In the genomic region with DNA sequence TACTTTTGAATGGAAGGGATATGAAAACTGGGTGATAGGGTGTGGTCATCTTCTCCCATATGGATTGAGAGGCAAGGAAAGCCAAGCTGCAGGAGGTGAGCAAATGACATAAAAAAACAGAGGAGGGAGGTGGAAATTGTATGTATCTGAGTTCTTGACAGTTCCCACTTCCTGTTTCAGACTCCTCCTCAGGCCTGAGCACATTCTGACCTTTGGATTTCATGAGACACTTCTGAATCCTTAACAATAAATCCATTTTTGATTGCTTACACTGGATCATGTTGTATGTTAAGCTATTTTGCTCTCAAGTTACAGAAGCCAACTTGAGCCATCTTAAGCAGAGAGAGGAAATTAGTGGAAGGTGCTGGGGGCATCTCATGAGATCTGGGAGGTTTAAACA, we compare ENCODE assay signal across 20 cellular contexts. TPM values are rescaled to one million over a fixed set of nuclear protein-coding genes. Genes with fewer than 3 reads are reported as not detected.
A peak's percentile ranks its signal among the peaks of the same experiment; 100 is the strongest.
DNase-seq lines count a peak whose midpoint lies in the region; ATAC-seq and TF ChIP-seq lines count a peak whose summit lies in the region.
"Had no signal": no experiment of that assay in that cellular context is flagged by ENCODE, and none has a peak within 500 bp of the region (broad histone marks: within the 10 kb centered on the region; RNA-seq: fewer than 3 reads in every experiment).

No MANE protein-coding gene starts in this region.

- DNase-seq in activated T-cell treated with anti-CD3 and anti-CD28 coated beads, Interleukin-2, amount 50 U/mL, for 72 hours = no peak
- no peak for DNase-seq in activated T-cell treated with anti-CD3 and anti-CD28 coated beads for 4 hours
- no peak for DNase-seq in epithelial cell of prostate (ENCODE audit: low read depth, low spot score)
- DNase-seq in SKM-1 (lab: John Stamatoyannopoulos, UW; ENCODE audit: unreplicated experiment) = no peak
- DNase-seq in stimulated activated CD4-positive, alpha-beta T cell treated with anti-CD3 and anti-CD28 coated beads, Interleukin-1b, Interleukin-23, amount 100 ng/mL, for 48 hours = no peak
- no peak for DNase-seq in foreskin keratinocyte
- DNase-seq: activated naive CD4-positive, alpha-beta T cell treated with anti-CD3 and anti-CD28 coated beads, Interleukin-2, amount 50 U/mL, for 16 hours; effector CD4-positive, alpha-beta T cell; H9; left cardiac atrium; NCI-H1092 treated with DMSO at 0.1 percent for 48 hours had no signal

- no peaks in the 10 kb centered on the region for H3K79me2 ChIP-seq in OCI-LY3 (ENCODE audit: low read length)

- H3K27ac Mint-ChIP-seq in activated T-cell treated with anti-CD3 and anti-CD28 coated beads, Interleukin-2, amount 50 U/mL, for 72 hours = peak overlapping the region; percentile 79
- H3K27ac Mint-ChIP-seq: H9; stimulated activated effector memory CD8-positive, alpha-beta T cell treated with anti-CD3 and anti-CD28 coated beads, Interleukin-12 subunit alpha, Interleukin-12 subunit beta, amount 100 ng/mL, for 72 hours had no signal

- no peaks in the 10 kb centered on the region for H3K9me3 ChIP-seq in OCI-LY3 (ENCODE audit: insufficient read depth, low read length)
- no peaks in the 10 kb centered on the region for H3K9me3 ChIP-seq in thymus (ENCODE audit: control insufficient read depth)
- H3K9me3 ChIP-seq: SJSA1, vagina had no signal

- no peak overlapping the region for H3K4me3 Mint-ChIP-seq in activated T-cell treated with anti-CD3 and anti-CD28 coated beads, Interleukin-2, amount 50 U/mL, for 72 hours
- H3K4me3 Mint-ChIP-seq: H9; stimulated activated effector memory CD8-positive, alpha-beta T cell treated with anti-CD3 and anti-CD28 coated beads, Interleukin-12 subunit alpha, Interleukin-12 subunit beta, amount 100 ng/mL, for 72 hours had no signal

- TF ChIP-seq CTCF in OCI-LY3 (IDR thresholded peaks at IDR 0.05; ENCODE audit: low read depth, low read length) (no peak), foreskin keratinocyte (conservative IDR thresholded peaks at IDR 0.05) (no peak)

- no peak overlapping the region for H3K4me2 ChIP-seq in OCI-LY3 (ENCODE audit: low read length)

- H4K20me1 ChIP-seq in OCI-LY3 (ENCODE audit: insufficient read depth, low read length) = no peaks in the 10 kb centered on the region

- H3K36me3 Mint-ChIP-seq in activated T-cell treated with anti-CD3 and anti-CD28 coated beads, Interleukin-2, amount 50 U/mL, for 72 hours (ENCODE audit: insufficient read depth in 2 of 2) = no peaks in the 10 kb centered on the region
- H3K36me3 Mint-ChIP-seq: stimulated activated effector memory CD8-positive, alpha-beta T cell treated with anti-CD3 and anti-CD28 coated beads, Interleukin-12 subunit alpha, Interleukin-12 subunit beta, amount 100 ng/mL, for 72 hours had no signal

- no peaks in the 10 kb centered on the region for H3K36me3 ChIP-seq in OCI-LY3 (replicated peaks; ENCODE audit: low read depth, low read length)
- H3K36me3 ChIP-seq in thymus (ENCODE audit: control insufficient read depth, insufficient read depth) = no peaks in the 10 kb centered on the region
- H3K36me3 ChIP-seq: SJSA1, vagina had no signal

- H3K9ac ChIP-seq in OCI-LY3 (ENCODE audit: low read length) = no peak overlapping the region

- H3K4me1 Mint-ChIP-seq in activated T-cell treated with anti-CD3 and anti-CD28 coated beads, Interleukin-2, amount 50 U/mL, for 72 hours (ENCODE audit: low read depth) = peaks cover 11% of the 10 kb centered on the region
- H3K4me1 Mint-ChIP-seq: stimulated activated effector memory CD8-positive, alpha-beta T cell treated with anti-CD3 and anti-CD28 coated beads, Interleukin-12 subunit alpha, Interleukin-12 subunit beta, amount 100 ng/mL, for 72 hours had no signal

- no peak for ATAC-seq in activated T-cell treated with anti-CD3 and anti-CD28 coated beads, Interleukin-2, amount 50 U/mL, for 72 hours (replicated peaks in 1 of 2)
- ATAC-seq in foreskin keratinocyte = no peak
- ATAC-seq: left cardiac atrium; stimulated activated effector memory CD8-positive, alpha-beta T cell treated with anti-CD3 and anti-CD28 coated beads, Interleukin-12 subunit alpha, Interleukin-12 subunit beta, amount 100 ng/mL, for 72 hours had no signal

- H3K4me3 ChIP-seq in OCI-LY3 (ENCODE audit: low read length) = no peak overlapping the region
- no peak overlapping the region for H3K4me3 ChIP-seq in thymus (ENCODE audit: low read length)
- H3K4me3 ChIP-seq: SJSA1, vagina had no signal

- H3K9me3 Mint-ChIP-seq in activated T-cell treated with anti-CD3 and anti-CD28 coated beads, Interleukin-2, amount 50 U/mL, for 72 hours = no peaks in the 10 kb centered on the region
- H3K9me3 Mint-ChIP-seq: H9; stimulated activated effector memory CD8-positive, alpha-beta T cell treated with anti-CD3 and anti-CD28 coated beads, Interleukin-12 subunit alpha, Interleukin-12 subunit beta, amount 100 ng/mL, for 72 hours had no signal

- no peaks in the 10 kb centered on the region for H3K27me3 Mint-ChIP-seq in activated T-cell treated with anti-CD3 and anti-CD28 coated beads, Interleukin-2, amount 50 U/mL, for 72 hours (ENCODE audit: low read depth)

- H3K27ac ChIP-seq in OCI-LY3 (ENCODE audit: low read length) (no peak overlapping the region), epithelial cell of prostate (peak overlapping the region; percentile 33), thymus (ENCODE audit: low read depth) (peak overlapping the region; percentile 31), foreskin keratinocyte (no peak overlapping the region)
- H3K27ac ChIP-seq: SJSA1, vagina had no signal

- no peaks in the 10 kb centered on the region for H3K27me3 ChIP-seq in OCI-LY3 (ENCODE audit: low read depth, low read length)
- no peaks in the 10 kb centered on the region for H3K27me3 ChIP-seq in thymus (ENCODE audit: control insufficient read depth, insufficient read depth)
- no peaks in the 10 kb centered on the region for H3K27me3 ChIP-seq in foreskin keratinocyte
- H3K27me3 ChIP-seq: SJSA1, vagina had no signal

- H2AFZ ChIP-seq in OCI-LY3 (ENCODE audit: low read depth, low read length) = peak overlapping the region; percentile 74

- H3K4me1 ChIP-seq in OCI-LY3 (ENCODE audit: low read length) (peaks cover 8% of the 10 kb centered on the region), thymus (ENCODE audit: control insufficient read depth, insufficient read depth, low read length) (no peaks in the 10 kb centered on the region), foreskin keratinocyte (no peaks in the 10 kb centered on the region)
- H3K4me1 ChIP-seq: SJSA1, vagina had no signal

RNA-seq across cellular contexts. Expression of a gene that starts 11.6 kb away (rescaled TPM):
- total RNA-seq in activated T-cell treated with anti-CD3 and anti-CD28 coated beads, Interleukin-2, amount 50 U/mL, for 72 hours = 100 to 1,000 TPM; 417 to 428 TPM
- polyA plus RNA-seq in thymus (589 TPM), foreskin keratinocyte (176 and 181 TPM in 2 replicates)
- total RNA-seq in foreskin keratinocyte = 178 and 184 TPM in 2 replicates

RNA-seq across cellular contexts. Expression of a gene that starts 41.7 kb away (rescaled TPM):
- not detected for total RNA-seq in activated T-cell treated with anti-CD3 and anti-CD28 coated beads, Interleukin-2, amount 50 U/mL, for 72 hours
- polyA plus RNA-seq in thymus = 0.02 TPM
- not detected in 2 replicates for total RNA-seq in foreskin keratinocyte
- not detected in 2 replicates for polyA plus RNA-seq in foreskin keratinocyte
- total RNA-seq: bronchial epithelial cell, H9, left cardiac atrium, mononuclear cell, osteocyte, SJSA1, skeletal muscle tissue, vagina had no signal

Comparison
In these comparisons a context has a peak if more than half of its experiments do, and no peak if none do; other contexts are left out.
1. H3K27ac ChIP-seq: peak in epithelial cell of prostate (single experiment) and thymus (single experiment); none in OCI-LY3 (single experiment) and foreskin keratinocyte (single experiment).